15 cellular contexts compared by ENCODE assay signal in genomic region chr11:45259607-45260006, GRCh38. TPM values are rescaled to one million over a fixed set of nuclear protein-coding genes. Genes with fewer than 3 reads are reported as not detected.
DNase-seq lines count a peak whose midpoint lies in the region; ATAC-seq, FAIRE-seq and TF ChIP-seq lines count a peak whose summit lies in the region.
"Had no signal": no experiment of that assay in that cellular context is flagged by ENCODE, and none has a peak within 500 bp of the region (broad histone marks: within the 10 kb centered on the region; RNA-seq: fewer than 3 reads in every experiment).

No MANE protein-coding gene starts in this region.

- no peak overlapping the region for H3K4me3 Mint-ChIP-seq in stimulated activated naive B cell treated with anti-CD40 and anti-IgM and Interleukin-4, amounts not matched to agents 10 μg/mL and 1 μg/mL and 100 μg/mL, for 72 hours

- no peaks in the 10 kb centered on the region for H3K9me2 ChIP-seq in MM.1S (replicated peaks; ENCODE audit: insufficient read depth, low read length)

- FAIRE-seq in H54 (lab: Jason Lieb, UNC): no peak

- H2AFZ ChIP-seq in MM.1S (ENCODE audit: low read length): no peak overlapping the region

- H3K27me3 ChIP-seq in RWPE2 (ENCODE audit: insufficient read depth, poor library complexity, severe bottlenecking) (no peaks in the 10 kb centered on the region), MM.1S (replicated peaks; ENCODE audit: insufficient read depth, low read length) (no peaks in the 10 kb centered on the region), ovary (no peaks in the 10 kb centered on the region)
- H3K27me3 ChIP-seq: testis had no signal

- no peaks in the 10 kb centered on the region for H3K79me2 ChIP-seq in MM.1S (ENCODE audit: low read length)

- H3K4me3 ChIP-seq in RWPE2 (ENCODE audit: severe bottlenecking) (no peak overlapping the region), foreskin fibroblast (ENCODE audit: low read depth in 1 of 2, low read length in 2 of 2) (no peak overlapping the region), MM.1S (ENCODE audit: low read length) (no peak overlapping the region), ovary (no peak overlapping the region)
- H3K4me3 ChIP-seq: gastroesophageal sphincter, left ventricle myocardium inferior, smooth muscle cell, testis had no signal

- H3K9me3 ChIP-seq in RWPE2 (ENCODE audit: severe bottlenecking) (no peaks in the 10 kb centered on the region), MM.1S (replicated peaks; ENCODE audit: insufficient read depth, low read length) (no peaks in the 10 kb centered on the region), ovary (no peaks in the 10 kb centered on the region)
- H3K9me3 ChIP-seq: gastroesophageal sphincter, left ventricle myocardium inferior, testis had no signal

- H3K27ac ChIP-seq in RWPE2 (ENCODE audit: poor library complexity, severe bottlenecking) (no peak overlapping the region), MM.1S (ENCODE audit: low read length) (no peak overlapping the region), ovary (no peak overlapping the region)
- H3K27ac ChIP-seq: gastroesophageal sphincter, left ventricle myocardium inferior, testis had no signal

- no peaks in the 10 kb centered on the region for H3K36me3 ChIP-seq in RWPE2 (ENCODE audit: low read depth)
- H3K36me3 ChIP-seq in MM.1S (replicated peaks; ENCODE audit: insufficient read depth, low read length): no peaks in the 10 kb centered on the region
- no peaks in the 10 kb centered on the region for H3K36me3 ChIP-seq in ovary
- H3K36me3 ChIP-seq: gastroesophageal sphincter, left ventricle myocardium inferior had no signal

- WGBS in ovary, 3 donors: 86 to 93% (median 88%) methylated on average over 3 of the region's 3 CpGs

- H3K9me3 Mint-ChIP-seq in stimulated activated naive B cell treated with anti-CD40 and anti-IgM and Interleukin-4, amounts not matched to agents 10 μg/mL and 1 μg/mL and 100 μg/mL, for 72 hours: peaks cover 0 to 1% of the 10 kb centered on the region in 2 donors

- no peak for TF ChIP-seq EP300 in ovary (IDR thresholded peaks at IDR 0.05)

- no peaks in the 10 kb centered on the region for H3K36me3 Mint-ChIP-seq in stimulated activated naive B cell treated with anti-CD40 and anti-IgM and Interleukin-4, amounts not matched to agents 10 μg/mL and 1 μg/mL and 100 μg/mL, for 72 hours

- peaks cover 47 to 49% of the 10 kb centered on the region in 2 donors for H3K27me3 Mint-ChIP-seq in stimulated activated naive B cell treated with anti-CD40 and anti-IgM and Interleukin-4, amounts not matched to agents 10 μg/mL and 1 μg/mL and 100 μg/mL, for 72 hours

- no peak overlapping the region for H3K27ac Mint-ChIP-seq in stimulated activated naive B cell treated with anti-CD40 and anti-IgM and Interleukin-4, amounts not matched to agents 10 μg/mL and 1 μg/mL and 100 μg/mL, for 72 hours

- H4K20me1 ChIP-seq in MM.1S (ENCODE audit: insufficient read depth, low read length): no peaks in the 10 kb centered on the region

- TF ChIP-seq CTCF in RWPE2 (IDR thresholded peaks at IDR 0.05; ENCODE audit: poor library complexity, severe bottlenecking) (no peak), foreskin fibroblast (IDR thresholded peaks at IDR 0.05; ENCODE audit: low read depth, low read length) (no peak), MM.1S (IDR thresholded peaks at IDR 0.05; ENCODE audit: low read length) (no peak), ovary (IDR thresholded peaks at IDR 0.05) (no peak)

- no peak overlapping the region for H3K4me2 ChIP-seq in MM.1S (ENCODE audit: low read depth, low read length)
- H3K4me2 ChIP-seq: smooth muscle cell had no signal

- H3K9ac ChIP-seq in MM.1S (ENCODE audit: low read length): no peak overlapping the region

- intact Hi-C loops in ovary (cut with DNase I): loop anchor here in 1 of 4 donors (10.0 kb wide), 1 partner anchor 325 kb away; no protein-coding TSS in a partner anchor

- no peaks in the 10 kb centered on the region for H3K4me1 Mint-ChIP-seq in stimulated activated naive B cell treated with anti-CD40 and anti-IgM and Interleukin-4, amounts not matched to agents 10 μg/mL and 1 μg/mL and 100 μg/mL, for 72 hours

- H3K4me1 ChIP-seq in RWPE2 (ENCODE audit: insufficient read depth, poor library complexity, severe bottlenecking) (peaks cover 4% of the 10 kb centered on the region), MM.1S (ENCODE audit: low read length) (no peaks in the 10 kb centered on the region), ovary (ENCODE audit: insufficient read depth) (no peaks in the 10 kb centered on the region)
- H3K4me1 ChIP-seq: gastroesophageal sphincter, left ventricle myocardium inferior, testis had no signal

- DNase-seq in H54 (ENCODE audit: insufficient read length, low spot score): peak; percentile 37
- DNase-seq in RWPE2 (ENCODE audit: low spot score): no peak
- DNase-seq in foreskin fibroblast: peak; percentile 23 to 30
- DNase-seq in stimulated activated naive B cell treated with anti-CD40 and anti-IgM and Interleukin-4, amounts not matched to agents 10 μg/mL and 1 μg/mL and 100 μg/mL, for 72 hours: no peak
- no peak for DNase-seq in MM.1S
- no peak for DNase-seq in activated naive CD4-positive, alpha-beta T cell treated with Interleukin-2 at 50 U/mL for 16 hours
- no peak for DNase-seq in ovary
- DNase-seq: activated CD8-positive, alpha-beta memory T cell treated with anti-CD3 and anti-CD28 coated beads, Interleukin-2, amount 50 U/mL, for 48 hours; COR-L47; left ventricle myocardium inferior; NCI-H1048; NCI-H510A; testis had no signal

- 0 out of 2 replicates have a peak, but pooled peaks have one; percentile 25 for TF ChIP-seq POLR2A in H54 (IDR thresholded peaks at IDR 0.05; ENCODE audit: low read depth, low read length)
- TF ChIP-seq POLR2A in ovary (IDR thresholded peaks at IDR 0.05): no peak

- H3F3A ChIP-seq in MM.1S (ENCODE audit: insufficient read depth, low read length): no peaks in the 10 kb centered on the region

- ATAC-seq in RWPE2 (ENCODE audit: low read depth): peak; percentile 52; the same call in 2 of the 3 replicates
- peak; percentile 52 to 60 for ATAC-seq in stimulated activated naive B cell treated with anti-CD40 and anti-IgM and Interleukin-4, amounts not matched to agents 10 μg/mL and 1 μg/mL and 100 μg/mL, for 72 hours (replicated peaks)
- ATAC-seq: gastroesophageal sphincter had no signal

RNA-seq across cellular contexts. Expression of gene SYT13, which starts 26.5 kb away (rescaled TPM):
- total RNA-seq in ovary: 1 to 10 TPM in 1 of 7 donors, under 1 TPM in 3, not detected in 3; 0.13 to 1.0 (median 0.49) TPM
- polyA plus RNA-seq in ovary: under 1 TPM in 1 of 2 donors, not detected in 1; 0.43 TPM

Comparison
In these comparisons a context has a peak if more than half of its experiments do, and no peak if none do; other contexts are left out.
1. DNase-seq: peak in H54 (single experiment) and foreskin fibroblast (2 of 2); none in RWPE2 (single experiment), stimulated activated naive B cell treated with anti-CD40 and anti-IgM and Interleukin-4, amounts not matched to agents 10 μg/mL and 1 μg/mL and 100 μg/mL, for 72 hours (single experiment), MM.1S (single experiment), activated naive CD4-positive, alpha-beta T cell treated with Interleukin-2 at 50 U/mL for 16 hours (single experiment) and ovary (0 of 5).